In the genomic region with DNA sequence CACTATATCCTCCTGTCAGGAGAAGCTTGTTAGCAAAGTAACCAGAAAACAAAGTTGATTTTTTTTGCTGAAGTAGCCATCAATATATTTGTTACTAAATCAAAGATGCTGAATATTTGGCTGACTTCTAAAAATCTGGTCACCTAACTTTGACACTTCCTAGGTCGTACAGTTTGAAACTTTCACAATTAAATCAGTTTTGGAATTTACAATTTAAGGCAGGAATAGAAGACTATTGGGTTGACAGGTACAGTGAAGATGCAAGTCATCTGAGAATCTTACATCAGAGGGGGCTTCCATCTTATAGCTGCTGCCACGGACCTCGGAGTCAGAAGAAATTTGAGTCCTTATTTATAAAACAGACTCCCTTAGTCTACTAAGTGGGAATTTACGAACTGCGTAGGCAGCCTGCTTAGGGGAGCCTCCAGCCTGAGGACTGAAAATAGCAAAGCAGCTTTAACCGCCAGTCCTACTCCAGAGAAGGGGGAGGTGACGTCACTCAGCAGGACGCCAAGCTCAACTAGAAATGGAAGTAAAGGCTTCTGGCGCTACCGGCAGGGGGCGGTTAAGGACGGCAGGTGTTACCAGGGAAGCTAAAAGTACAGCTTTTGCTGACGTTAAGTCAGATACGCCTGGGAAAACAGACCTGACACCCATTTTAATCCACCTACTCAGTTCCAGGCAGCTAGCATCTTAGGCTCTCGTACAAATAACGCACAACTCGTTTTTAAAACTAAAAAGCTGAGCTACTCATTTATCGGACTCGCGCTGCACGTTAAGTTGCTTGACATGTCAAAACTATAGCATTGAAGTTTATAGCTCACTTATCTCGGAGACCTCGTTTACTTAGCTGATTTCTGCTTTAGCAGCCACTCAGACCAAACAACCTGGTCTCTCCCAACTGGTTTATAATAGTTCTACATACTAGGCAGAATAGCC, we compare ENCODE assay signal across 7 cellular contexts.
DNase-seq lines count a peak whose midpoint lies in the region; ATAC-seq and TF ChIP-seq lines count a peak whose summit lies in the region.

No MANE protein-coding gene starts in this region.

- H3K9me3 ChIP-seq in sigmoid colon, result no peaks in the 10 kb centered on the region

- H3K4me1 ChIP-seq in sigmoid colon, result peaks cover 0 to 31% (median 19%) of the 10 kb centered on the region in 4 donors

- TF ChIP-seq EP300 in sigmoid colon (IDR thresholded peaks at IDR 0.05), result peak in 2 of 4 donors; percentile 62 to 73

- DNase-seq in NCI-H2029 treated with DMSO at 0.1 percent for 48 hours (lab: John Stamatoyannopoulos, UW) (peak; percentile 94), T1000 (lab: John Stamatoyannopoulos, UW) (peak; percentile 81), astrocyte of the hippocampus (ENCODE audit: low read depth, low spot score) (peak; percentile 98), sigmoid colon (peak; percentile 99)

- peak; percentile 35 for ATAC-seq in HG02973 (IDR thresholded peaks at IDR 0.05; ENCODE audit: unreplicated experiment)

- peak in 3 of 4 experiments; percentile 75 to 93 (median 77) for TF ChIP-seq CTCF in sigmoid colon (IDR thresholded peaks at IDR 0.05)

- intact Hi-C loops in sigmoid colon (cut with DNase I), result loop anchor here (1.0 to 10.0 kb wide), 6 partner anchors 19 to 1809 kb away; a partner anchor contains a TSS

- H3K27ac ChIP-seq in sigmoid colon, result peak overlapping the region; percentile 90 to 99 (median 95)

- TF ChIP-seq POLR2A in GM15510 (IDR thresholded peaks at IDR 0.05; ENCODE audit: borderline replicate concordance, extremely low read depth, insufficient read length) (peak; percentile 54), sigmoid colon (IDR thresholded peaks at IDR 0.05) (peak; percentile 46 to 53)

- WGBS in sigmoid colon, 2 donors, result 0 to 1% methylated on average over 23 of the region's 23 CpGs

- H3K36me3 ChIP-seq in sigmoid colon, result no peaks in the 10 kb centered on the region

- H3K27me3 ChIP-seq in sigmoid colon, result no peaks in the 10 kb centered on the region

- peak overlapping the region; percentile 57 for H3K4me3 ChIP-seq in iPS-11a (ENCODE audit: low read depth, low read length)
- peak overlapping the region; percentile 53 to 76 (median 61) for H3K4me3 ChIP-seq in sigmoid colon

Comparison
In these comparisons a context has a peak if more than half of its experiments do, and no peak if none do; other contexts are left out.
1. Peak in every context shown above with its lines: DNase-seq, ATAC-seq, H3K4me3 ChIP-seq and H3K27ac ChIP-seq.